ENCODE assay signal across 9 cellular contexts in genomic region chr19:43765109-43765876, GRCh38. TPM values are rescaled to one million over a fixed set of nuclear protein-coding genes. Genes with fewer than 3 reads are reported as not detected.
DNase-seq lines count a peak whose midpoint lies in the region; ATAC-seq and TF ChIP-seq lines count a peak whose summit lies in the region.
"Had no signal": no experiment of that assay in that cellular context is flagged by ENCODE, and none has a peak within 500 bp of the region (broad histone marks: within the 10 kb centered on the region; RNA-seq: fewer than 3 reads in every experiment).

No MANE protein-coding gene starts in this region.

- DNase-seq in GM12865 (ENCODE audit: low read depth) (peak; percentile 97), NCI-H460 (ENCODE audit: extremely low read depth, low read depth) (peak; percentile 82), activated T-cell treated with anti-CD3 and anti-CD28 coated beads for 4 hours (peak; percentile 64), fibroblast of the conjunctiva (ENCODE audit: low read depth) (peak; percentile 83), smooth muscle cell of the brain vasculature (ENCODE audit: low read depth, low spot score) (peak; percentile 73), NCI-H524 (lab: John Stamatoyannopoulos, UW) (no peak), NCI-H2081 treated with DMSO at 0.1 percent for 48 hours (lab: John Stamatoyannopoulos, UW) (no peak)

- no peak for TF ChIP-seq CTCF in GM12865 (IDR thresholded peaks at IDR 0.05; ENCODE audit: insufficient read depth, low read depth, low read length, missing control alignments)

- peak; percentile 57 for ATAC-seq in HG02571 (IDR thresholded peaks at IDR 0.05; ENCODE audit: unreplicated experiment)

- H3K4me3 ChIP-seq in GM12865 (ENCODE audit: low read depth, low read length): peak overlapping the region; percentile 1
- H3K4me3 ChIP-seq: cardiac muscle cell had no signal

RNA-seq across cellular contexts. Expression of gene SMG9, which starts 10.5 kb away (rescaled TPM):
- total RNA-seq in NCI-H460 (2014; rRNA removed; shearing (Covaris generic)): 20.9 and 21.8 TPM in 2 replicates
- 35.9 and 46.5 TPM in 2 replicates for polyA plus RNA-seq in NCI-H460 (2014; cell fraction: nucleus; rRNA removed)

RNA-seq across cellular contexts. Expression of gene KCNN4, which starts 15.5 kb away (rescaled TPM):
- 22.9 and 23.5 TPM in 2 replicates for total RNA-seq in NCI-H460 (2014; rRNA removed; shearing (Covaris generic))
- polyA plus RNA-seq in NCI-H460 (2014; cell fraction: nucleus; rRNA removed): 61.0 and 71.7 TPM in 2 replicates
- polyA plus RNA-seq: cardiac muscle cell had no signal

RNA-seq across cellular contexts. Expression of gene LYPD5, which starts 37.0 kb away (rescaled TPM):
- total RNA-seq in NCI-H460 (2014; rRNA removed; shearing (Covaris generic)): 0.37 and 0.69 TPM in 2 replicates
- 0.29 TPM in 1 of 2 replicates, not detected in the other for polyA plus RNA-seq in NCI-H460 (2014; cell fraction: nucleus; rRNA removed)
- total RNA-seq: cardiac muscle cell had no signal

RNA-seq across cellular contexts. Expression of gene IRGC, which starts 49.4 kb away (rescaled TPM):
- total RNA-seq in NCI-H460 (2014; rRNA removed; shearing (Covaris generic)): not detected in 2 replicates
- polyA plus RNA-seq in NCI-H460 (2014; cell fraction: nucleus; rRNA removed): not detected in 2 replicates
- total RNA-seq: cardiac muscle cell had no signal
- polyA plus RNA-seq: cardiac muscle cell had no signal

Comparison
In these comparisons a context has a peak if more than half of its experiments do, and no peak if none do; other contexts are left out.
1. DNase-seq: peak in GM12865 (single experiment), NCI-H460 (single experiment), activated T-cell treated with anti-CD3 and anti-CD28 coated beads for 4 hours (single experiment), fibroblast of the conjunctiva (single experiment) and smooth muscle cell of the brain vasculature (single experiment); none in NCI-H524 (0 of 2) and NCI-H2081 treated with DMSO at 0.1 percent for 48 hours (single experiment).